Comparison of ENCODE assay signal across 27 cellular contexts in the genomic region with DNA sequence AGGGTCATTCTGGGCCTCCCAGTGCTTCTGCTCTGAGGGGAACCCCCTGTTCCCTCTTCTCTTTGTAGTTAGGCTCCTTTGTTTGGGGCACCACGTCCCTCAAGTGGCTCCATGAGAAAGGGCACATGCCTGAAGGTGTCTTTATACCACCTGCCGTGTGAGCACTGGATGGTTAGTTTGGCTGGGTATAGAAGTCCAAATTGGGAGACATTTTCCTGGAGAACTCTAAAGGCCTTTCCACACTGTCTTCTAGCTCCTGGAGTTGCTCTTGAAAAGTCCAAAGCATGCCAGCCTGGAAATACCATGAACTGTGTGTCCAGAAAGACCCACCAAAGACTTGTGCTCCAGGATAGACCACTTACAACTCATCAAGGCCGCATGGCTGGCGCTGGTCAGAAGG. TPM values are rescaled to one million over a fixed set of nuclear protein-coding genes. Genes with fewer than 3 reads are reported as not detected.
"Had no signal": no experiment of that assay in that cellular context is flagged by ENCODE, and none has a peak within 500 bp of the region (broad histone marks: within the 10 kb centered on the region; RNA-seq: fewer than 3 reads in every experiment).

No MANE protein-coding gene starts in this region.

- H3K27ac ChIP-seq: coronary artery, heart right ventricle, left lung, neutrophil, psoas muscle, spleen had no signal

- H3K9me3 ChIP-seq: neutrophil had no signal

- ATAC-seq: heart right ventricle; left lung; psoas muscle; sciatic nerve; stimulated activated naive B cell treated with anti-CD40 and anti-IgM and Interleukin-4, amounts not matched to agents 10 μg/mL and 1 μg/mL and 100 μg/mL, for 72 hours had no signal

- H3K27ac Mint-ChIP-seq: stimulated activated naive B cell treated with anti-CD40 and anti-IgM and Interleukin-4, amounts not matched to agents 10 μg/mL and 1 μg/mL and 100 μg/mL, for 72 hours had no signal

- DNase-seq: effector CD4-positive, alpha-beta T cell; heart right ventricle; hypothalamus; islet precursor cell; mesenchymal stem cell; naive B cell; psoas muscle; retina; spleen; stimulated activated CD4-positive, alpha-beta T cell treated with anti-CD3 and anti-CD28 coated beads, Interleukin-15, amount 100 ng/mL, for 24 hours; stimulated activated CD4-positive, alpha-beta T cell treated with anti-CD3 and anti-CD28 coated beads, Interleukin-1b, Interleukin-23, amount 100 ng/mL, for 48 hours; stimulated activated CD4-positive, alpha-beta T cell treated with anti-CD3 and anti-CD28 coated beads, Interleukin-4, amount 100 ng/mL, for 24 hours; stimulated activated naive B cell treated with anti-CD40 and anti-IgM and Interleukin-4, amounts not matched to agents 10 μg/mL and 1 μg/mL and 100 μg/mL, for 72 hours; trophoblast cell had no signal

- FAIRE-seq: frontal cortex had no signal

- H3K4me3 Mint-ChIP-seq: naive B cell; stimulated activated naive B cell treated with anti-CD40 and anti-IgM and Interleukin-4, amounts not matched to agents 10 μg/mL and 1 μg/mL and 100 μg/mL, for 72 hours had no signal

- H3K4me1 ChIP-seq: heart right ventricle, left lung, psoas muscle had no signal

- H3K36me3 ChIP-seq: heart right ventricle, left lung, neutrophil, spleen had no signal

- H3K4me3 ChIP-seq: coronary artery, heart right ventricle, left lung, lung, psoas muscle, spleen had no signal

RNA-seq across cellular contexts. Expression of a gene that starts 11.1 kb away (rescaled TPM):
- total RNA-seq: chondrocyte, dermis microvascular lymphatic vessel endothelial cell, fibroblast of lung, glomerular endothelial cell, osteoblast, psoas muscle had no signal
- polyA plus RNA-seq: esophagus, fibroblast of lung, neural cell, psoas muscle had no signal
